8 cellular contexts compared by ENCODE assay signal in the genomic region with DNA sequence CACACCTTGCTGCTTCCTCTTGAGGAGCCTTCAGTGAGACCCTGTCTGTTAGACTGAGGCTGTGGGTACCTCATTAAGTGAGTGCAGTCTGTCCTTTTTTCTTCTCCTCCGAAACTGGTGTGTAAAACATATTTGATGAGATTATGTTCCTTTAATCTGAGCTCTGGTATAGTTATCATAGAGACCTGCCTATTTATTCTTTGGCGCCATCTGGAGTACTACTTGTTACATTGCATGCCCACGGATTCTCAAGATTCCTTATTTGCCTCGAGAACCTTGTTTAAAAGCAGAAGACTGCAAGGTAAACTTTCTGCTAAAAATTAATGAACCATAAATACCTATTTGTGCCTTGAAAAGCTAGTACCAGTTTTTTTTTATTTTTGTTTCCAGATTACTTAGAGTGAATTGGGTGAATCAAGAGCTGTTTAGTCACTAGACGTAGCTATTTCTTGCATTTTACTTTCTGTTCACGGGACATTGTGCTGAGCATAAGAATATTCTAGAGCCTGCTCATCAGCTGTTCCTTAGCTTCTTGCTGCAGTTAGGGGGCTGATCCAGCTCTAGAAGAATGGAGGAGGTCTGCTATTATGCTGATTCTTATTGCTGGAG. TPM values are rescaled to one million over a fixed set of nuclear protein-coding genes. Genes with fewer than 3 reads are reported as not detected.
DNase-seq lines count a peak whose midpoint lies in the region; ATAC-seq and TF ChIP-seq lines count a peak whose summit lies in the region.

No MANE protein-coding gene starts in this region.

- intact Hi-C loops in Right ventricle myocardium inferior (cut with DNase I) = loop anchor here (1.0 kb wide), 1 partner anchor 364 kb away; no protein-coding TSS in a partner anchor

- H3K27ac Mint-ChIP-seq in T-cell = no peak overlapping the region

- H3K4me3 ChIP-seq in cardiac muscle cell = no peak overlapping the region
- H3K4me3 ChIP-seq in fibroblast of villous mesenchyme (ENCODE audit: low read depth, low read length) = no peak overlapping the region

- no peaks in the 10 kb centered on the region for H3K9me3 ChIP-seq in cardiac muscle cell (ENCODE audit: low read depth)

- no peaks in the 10 kb centered on the region for H3K9me3 Mint-ChIP-seq in T-cell

- DNase-seq in cardiac muscle cell (ENCODE audit: low read depth in 1 of 2, low spot score in 1 of 2) = peak; percentile 63 to 70
- no peak for DNase-seq in Right ventricle myocardium inferior (ENCODE audit: missing footprints)
- DNase-seq in M059J (ENCODE audit: low read depth) = peak; percentile 58
- DNase-seq in T-cell = peak in 7 of 34 experiments; percentile 3 to 18 (median 12)
- DNase-seq in fibroblast of villous mesenchyme (ENCODE audit: low read depth) = peak; percentile 64
- DNase-seq in putamen (ENCODE audit: low spot score) = peak; percentile 42
- DNase-seq in stimulated activated CD4-positive, alpha-beta T cell treated with anti-CD3 and anti-CD28 coated beads, Interleukin-2, amount 100 ng/mL, for 48 hours = no peak

- H3K27ac ChIP-seq in cardiac muscle cell = no peak overlapping the region

- POLR2A ChIA-PET in T-cell (lab: Charles Lee) = interaction anchor here (0.6 to 0.7 kb wide), 2 partner anchors 8 to 76 kb away, joined by 3 read pairs; no protein-coding TSS in a partner anchor

- ATAC-seq in Right ventricle myocardium inferior (no peak), T-cell (replicated peaks in 1 of 4) (peak; percentile 68 to 73 (median 70)), HG03521 (IDR thresholded peaks at IDR 0.05; ENCODE audit: unreplicated experiment) (no peak)

- peak; percentile 65 for TF ChIP-seq CTCF in cardiac muscle cell (IDR thresholded peaks at IDR 0.05; ENCODE audit: low read depth, low read length)
- TF ChIP-seq CTCF in fibroblast of villous mesenchyme (IDR thresholded peaks at IDR 0.05; ENCODE audit: insufficient read depth, low read depth, low read length) = peak; percentile 67

- H3K36me3 Mint-ChIP-seq in T-cell = peaks cover 41% of the 10 kb centered on the region

- H3K36me3 ChIP-seq in cardiac muscle cell = peaks cover 44% of the 10 kb centered on the region

- no peak overlapping the region for H3K4me3 Mint-ChIP-seq in T-cell

- H3K4me1 Mint-ChIP-seq in T-cell = peaks cover 0 to 8% (median 0%) of the 10 kb centered on the region in 3 donors

- CTCF ChIA-PET in T-cell (lab: Charles Lee) = interaction anchor here (0.6 to 5.4 kb wide), 22 partner anchors 10 to 402 kb away, joined by 3 to 55 read pairs (median 4); a partner anchor contains a TSS

- no peaks in the 10 kb centered on the region for H3K27me3 ChIP-seq in cardiac muscle cell

- H3K4me1 ChIP-seq in cardiac muscle cell (ENCODE audit: low read depth) = no peaks in the 10 kb centered on the region

- H3K27me3 Mint-ChIP-seq in T-cell = no peaks in the 10 kb centered on the region

RNA-seq across cellular contexts. Expression of a gene that starts 16.9 kb away (rescaled TPM):
- total RNA-seq in cardiac muscle cell (11.6 and 17.7 TPM in 2 replicates), Right ventricle myocardium inferior (27.4 TPM), T-cell (10 to 100 TPM; 15.2 to 23.0 (median 21.5) TPM), fibroblast of villous mesenchyme (18.6 and 19.0 TPM in 2 replicates)
- polyA plus RNA-seq in cardiac muscle cell = 75.7 and 91.1 TPM in 2 replicates
- total RNA-seq in M059J (2014; rRNA removed; shearing (Covaris generic)) = 29.5 and 34.0 TPM in 2 replicates

Comparison
In these comparisons a context has a peak if more than half of its experiments do, and no peak if none do; other contexts are left out.
1. DNase-seq: peak in cardiac muscle cell (2 of 2), M059J (single experiment), fibroblast of villous mesenchyme (single experiment) and putamen (single experiment); none in Right ventricle myocardium inferior (single experiment) and stimulated activated CD4-positive, alpha-beta T cell treated with anti-CD3 and anti-CD28 coated beads, Interleukin-2, amount 100 ng/mL, for 48 hours (0 of 2).
2. ATAC-seq: peak in T-cell (4 of 4); none in Right ventricle myocardium inferior (single experiment) and HG03521 (single experiment).